8 cellular contexts compared by ENCODE assay signal in genomic region chr11:120168960-120169681, GRCh38. TPM values are rescaled to one million over a fixed set of nuclear protein-coding genes. Genes with fewer than 3 reads are reported as not detected.
A peak's percentile ranks its signal among the peaks of the same experiment; 100 is the strongest.
DNase-seq lines count a peak whose midpoint lies in the region; ATAC-seq and TF ChIP-seq lines count a peak whose summit lies in the region.

No MANE protein-coding gene starts in this region.

- TF ChIP-seq CTCF in epithelial cell of proximal tubule (conservative IDR thresholded peaks at IDR 0.05; ENCODE audit: low read depth, low read length), result peak; percentile 76

- DNase-seq in A172 (ENCODE audit: low spot score) (peak; percentile 6), NCI-H526 (lab: John Stamatoyannopoulos, UW) (peak; percentile 84 to 97), activated T-cell treated with anti-CD3 and anti-CD28 coated beads for 24 hours (ENCODE audit: low read depth) (peak; percentile 37), epithelial cell of proximal tubule (ENCODE audit: low read depth) (no peak), midbrain (lab: John Stamatoyannopoulos, UW) (peak; percentile 58)
- DNase-seq in stimulated activated CD8-positive, alpha-beta memory T cell treated with anti-CD3 and anti-CD28 coated beads, Interleukin-2, amount 100 ng/mL, for 1 hour (ENCODE audit: low read depth in 2 of 2), result peak; percentile 14 to 16

- peak; percentile 52 for ATAC-seq in GM18907 (IDR thresholded peaks at IDR 0.05; ENCODE audit: unreplicated experiment)
- no peak for ATAC-seq in HG03342 (IDR thresholded peaks at IDR 0.05; ENCODE audit: unreplicated experiment)

- peak overlapping the region; percentile 62 for H3K4me3 ChIP-seq in epithelial cell of proximal tubule (ENCODE audit: low read depth, low read length)

RNA-seq across cellular contexts. Expression of gene TRIM29, which starts 31.2 kb away (rescaled TPM):
- total RNA-seq in A172 (2014; rRNA removed; shearing (Covaris generic)), result 3.0 and 10.2 TPM in 2 replicates
- total RNA-seq in epithelial cell of proximal tubule, result 0.22 TPM in 1 of 2 replicates, not detected in the other

RNA-seq across cellular contexts. Expression of gene OAF, which starts 41.7 kb away (rescaled TPM):
- total RNA-seq in A172 (2014; rRNA removed; shearing (Covaris generic)), result 45.9 and 57.6 TPM in 2 replicates
- total RNA-seq in epithelial cell of proximal tubule, result 36.2 and 39.4 TPM in 2 replicates
